In the genomic region with DNA sequence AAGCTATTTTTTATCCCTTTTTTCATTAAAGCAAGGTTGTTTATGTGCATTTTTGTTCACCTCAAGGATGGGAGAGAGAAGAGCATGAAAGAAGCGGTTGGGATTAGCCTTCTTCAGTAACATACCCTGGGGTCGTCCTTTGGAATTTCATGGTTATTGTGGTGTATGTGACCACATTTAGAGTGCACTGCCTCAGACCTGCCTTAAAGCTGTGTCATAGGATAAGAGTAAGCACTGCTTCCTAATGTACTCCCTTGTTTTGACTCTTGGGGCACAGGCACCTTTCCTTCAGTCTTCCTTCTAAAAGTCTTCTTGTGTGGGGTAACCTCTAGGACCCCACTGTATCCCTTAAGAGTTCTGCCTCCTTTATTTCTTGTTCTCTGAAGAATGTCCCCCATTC, we compare ENCODE assay signal across 23 cellular contexts. TPM values are rescaled to one million over a fixed set of nuclear protein-coding genes. Genes with fewer than 3 reads are reported as not detected.
DNase-seq lines count a peak whose midpoint lies in the region; ATAC-seq and TF ChIP-seq lines count a peak whose summit lies in the region.
"Had no signal": no experiment of that assay in that cellular context is flagged by ENCODE, and none has a peak within 500 bp of the region (broad histone marks: within the 10 kb centered on the region; RNA-seq: fewer than 3 reads in every experiment).

No MANE protein-coding gene starts in this region.

- H3K4me2 ChIP-seq in IMR-90 (ENCODE audit: low read depth, low read length): no peak overlapping the region
- no peak overlapping the region for H3K4me2 ChIP-seq in PC-3 (ENCODE audit: low read length)

- H3K79me2 ChIP-seq in PC-3 (ENCODE audit: low read length): peaks cover 70% of the 10 kb centered on the region

- H3K4me1 ChIP-seq in IMR-90 (ENCODE audit: control insufficient read depth, insufficient read depth, low read length) (peaks cover 2% of the 10 kb centered on the region; the same call in 1 of the 2 replicates), PC-3 (ENCODE audit: insufficient read depth, low read length) (0 out of 2 replicates have a peak, but pooled peaks cover under 1% of the 10 kb centered on the region)
- H3K4me1 ChIP-seq: breast epithelium had no signal

- WGBS in IMR-90 (ENCODE audit: extremely low coverage in 2 of 2, insufficient read length in 1 of 2), 2 experiments: 60% methylated on average over 1 of the region's 2 CpGs; no CpG with 5 or more reads in 1 of the 2 experiments

- no peak overlapping the region for H3K14ac ChIP-seq in IMR-90 (replicated peaks; ENCODE audit: low read depth, low read length)

- no peak for TF ChIP-seq RAD21 in IMR-90 (IDR thresholded peaks at IDR 0.05; ENCODE audit: low read length)

- no peak overlapping the region for H2BK120ac ChIP-seq in IMR-90 (ENCODE audit: low read depth, low read length)

- H3K27me3 ChIP-seq in IMR-90 (ENCODE audit: control insufficient read depth, insufficient read depth, low read length) (no peaks in the 10 kb centered on the region), PC-3 (ENCODE audit: low read length) (no peaks in the 10 kb centered on the region)
- H3K27me3 ChIP-seq: breast epithelium had no signal

- H3K27ac ChIP-seq in IMR-90 (ENCODE audit: insufficient read depth, low read length) (no peak overlapping the region), PC-3 (ENCODE audit: low read length) (no peak overlapping the region)
- H3K27ac ChIP-seq: breast epithelium, skin epidermis had no signal

- H3F3A ChIP-seq in PC-3 (ENCODE audit: low read length, unreplicated experiment): no peaks in the 10 kb centered on the region

- no peaks in the 10 kb centered on the region for H3K27me3 Mint-ChIP-seq in T-helper 17 cell
- H3K27me3 Mint-ChIP-seq: activated CD8-positive, alpha-beta memory T cell treated with anti-CD3 and anti-CD28 coated beads, Interleukin-2, amount 10 ng/mL, durations not matched to agents 7 days and 5 days; naive thymus-derived CD4-positive, alpha-beta T cell; stimulated activated memory B cell treated with anti-CD40 and anti-IgM and Interleukin-4, amounts not matched to agents 10 μg/mL and 1 μg/mL and 100 μg/mL, for 72 hours; T-cell had no signal

- H3K79me1 ChIP-seq in IMR-90 (ENCODE audit: low read depth in 1 of 2, low read length in 2 of 2): peaks cover 52 to 78% of the 10 kb centered on the region in 2 experiments

- in situ Hi-C loops in IMR-90 (cut with MboI; ENCODE audit: low sequenced_read_pairs): no loop called here

- no peak overlapping the region for H4K91ac ChIP-seq in IMR-90 (ENCODE audit: insufficient read depth, low read depth, low read length)

- ATAC-seq in IMR-90 (ENCODE audit: low read depth) (peak; percentile 32; the same call in 1 of the 2 replicates), GM21529 (IDR thresholded peaks at IDR 0.05; ENCODE audit: unreplicated experiment) (no peak), PC-3 (no peak), T-helper 17 cell (no peak)
- ATAC-seq: activated CD8-positive, alpha-beta memory T cell treated with anti-CD3 and anti-CD28 coated beads, Interleukin-2, amount 10 ng/mL, durations not matched to agents 7 days and 5 days; activated T-cell treated with anti-CD3 and anti-CD28 coated beads, Interleukin-2, amount 50 U/mL, for 4 hours; naive thymus-derived CD4-positive, alpha-beta T cell; stimulated activated memory B cell treated with anti-CD40 and anti-IgM and Interleukin-4, amounts not matched to agents 10 μg/mL and 1 μg/mL and 100 μg/mL, for 72 hours; T-cell had no signal

- H3K9me1 ChIP-seq in IMR-90 (ENCODE audit: insufficient read depth, low read length): peaks cover 12% of the 10 kb centered on the region

- no peak overlapping the region for H2BK15ac ChIP-seq in IMR-90 (ENCODE audit: low read depth, low read length)

- H3K4me3 Mint-ChIP-seq in T-helper 17 cell: no peak overlapping the region
- H3K4me3 Mint-ChIP-seq: activated CD8-positive, alpha-beta memory T cell treated with anti-CD3 and anti-CD28 coated beads, Interleukin-2, amount 10 ng/mL, durations not matched to agents 7 days and 5 days; activated T-cell treated with anti-CD3 and anti-CD28 coated beads, Interleukin-2, amount 50 U/mL, for 4 hours; mesothelial cell of epicardium; naive thymus-derived CD4-positive, alpha-beta T cell; stimulated activated memory B cell treated with anti-CD40 and anti-IgM and Interleukin-4, amounts not matched to agents 10 μg/mL and 1 μg/mL and 100 μg/mL, for 72 hours; T-cell had no signal

- CTCF ChIA-PET in IMR-90 (lab: Yijun Ruan, JAX): interaction anchor here (1.6 kb wide), 1 partner anchor 10 kb away, joined by 4 read pairs; no protein-coding TSS in a partner anchor
- CTCF ChIA-PET in PC-3 (lab: Charles Lee): no interaction called here

- H3K4me3 ChIP-seq in IMR-90 (ENCODE audit: insufficient read depth, low read depth, low read length) (no peak overlapping the region), PC-3 (ENCODE audit: low read length) (no peak overlapping the region)
- H3K4me3 ChIP-seq: breast epithelium, skin epidermis had no signal

- no peak overlapping the region for H3K27ac Mint-ChIP-seq in T-helper 17 cell
- H3K27ac Mint-ChIP-seq: activated CD8-positive, alpha-beta memory T cell treated with anti-CD3 and anti-CD28 coated beads, Interleukin-2, amount 10 ng/mL, durations not matched to agents 7 days and 5 days; mesothelial cell of epicardium; naive thymus-derived CD4-positive, alpha-beta T cell; T-cell had no signal

- no peak overlapping the region for H2BK20ac ChIP-seq in IMR-90 (ENCODE audit: low read depth, low read length)

- H2AFZ ChIP-seq in IMR-90 (replicated peaks; ENCODE audit: low read length, poor library complexity) (no peak overlapping the region), PC-3 (ENCODE audit: low read length) (no peak overlapping the region)

- TF ChIP-seq POLR2A in IMR-90 (IDR thresholded peaks at IDR 0.05; ENCODE audit: low read depth, low read length): no peak

- H2AK5ac ChIP-seq in IMR-90 (ENCODE audit: low read depth, low read length): no peak overlapping the region

- TF ChIP-seq CTCF in IMR-90 (conservative IDR thresholded peaks at IDR 0.05; ENCODE audit: low read depth, low read length) (no peak), PC-3 (conservative IDR thresholded peaks at IDR 0.05; ENCODE audit: low read depth, low read length) (no peak)

- dilution Hi-C loops in IMR-90 (cut with HindIII; ENCODE audit: low sequenced_read_pairs, unreplicated experiment): no loop called here

- no peaks in the 10 kb centered on the region for H3K9me3 ChIP-seq in IMR-90 (ENCODE audit: control insufficient read depth, insufficient read depth, low read length)
- no peaks in the 10 kb centered on the region for H3K9me3 ChIP-seq in PC-3 (ENCODE audit: low read length)
- H3K9me3 ChIP-seq in T-helper 17 cell (ENCODE audit: control insufficient read depth, low read length, poor library complexity, severe bottlenecking): no peaks in the 10 kb centered on the region
- H3K9me3 ChIP-seq: breast epithelium had no signal

- POLR2A ChIA-PET in IMR-90 (lab: Charles Lee; ENCODE audit: unreplicated experiment): no interaction called here
- POLR2A ChIA-PET in PC-3 (lab: Charles Lee; ENCODE audit: unreplicated experiment): no interaction called here

- H3K4ac ChIP-seq in IMR-90 (ENCODE audit: low read depth, low read length): no peak overlapping the region

- no peak overlapping the region for H3K9ac ChIP-seq in IMR-90 (ENCODE audit: low read depth, low read length)
- H3K9ac ChIP-seq in PC-3 (ENCODE audit: low read length): no peak overlapping the region

- no peaks in the 10 kb centered on the region for H3K9me2 ChIP-seq in PC-3 (replicated peaks; ENCODE audit: low read length)

- H4K8ac ChIP-seq in IMR-90 (ENCODE audit: low read depth in 2 of 2, low read length in 2 of 2): no peak overlapping the region

- peaks cover 21% of the 10 kb centered on the region for H3K4me1 Mint-ChIP-seq in T-helper 17 cell

- DNase-seq in IMR-90 (peak; percentile 47), astrocyte of the hippocampus (ENCODE audit: low read depth, low spot score) (peak; percentile 55), islet precursor cell (peak; percentile 78), PC-3 (no peak), T-helper 17 cell (no peak)
- no peak for DNase-seq in activated CD4-positive, alpha-beta T cell treated with anti-CD3 and anti-CD28 coated beads, Interleukin-2, amount 50 U/mL, for 48 hours
- DNase-seq: activated CD8-positive, alpha-beta memory T cell treated with anti-CD3 and anti-CD28 coated beads, Interleukin-2, amount 10 ng/mL, durations not matched to agents 7 days and 5 days; activated naive CD4-positive, alpha-beta T cell; activated T-cell treated with anti-CD3 and anti-CD28 coated beads, Interleukin-2, amount 50 U/mL, for 4 hours; HCEC 1CT; naive thymus-derived CD4-positive, alpha-beta T cell; NCI-H1048; NCI-H2107; NCI-H446; occipital lobe; RPMI8226; substantia nigra; T-cell had no signal

- peaks cover 4% of the 10 kb centered on the region for H3K36me3 Mint-ChIP-seq in T-helper 17 cell (ENCODE audit: low read depth)

- H3K36me3 ChIP-seq in IMR-90 (ENCODE audit: control insufficient read depth, insufficient read depth, low read length): peaks cover 12% of the 10 kb centered on the region
- H3K36me3 ChIP-seq in PC-3 (ENCODE audit: low read depth, low read length): peaks cover 29% of the 10 kb centered on the region; the same call in 1 of the 2 replicates
- H3K36me3 ChIP-seq: breast epithelium had no signal

- H4K20me1 ChIP-seq in IMR-90 (ENCODE audit: insufficient read depth, low read length) (peaks cover 58% of the 10 kb centered on the region), PC-3 (ENCODE audit: low read length) (no peaks in the 10 kb centered on the region)

- no peak overlapping the region for H4K5ac ChIP-seq in IMR-90 (ENCODE audit: low read depth, low read length)

- intact Hi-C loops in IMR-90 (cut with micrococcal nuclease): no loop called here
- intact Hi-C loops in PC-3 (cut with micrococcal nuclease): no loop called here

- no peak overlapping the region for H2BK5ac ChIP-seq in IMR-90 (ENCODE audit: low read depth, low read length, poor library complexity, severe bottlenecking)

- no peak overlapping the region for H3K23ac ChIP-seq in IMR-90 (ENCODE audit: low read depth, low read length)

- H3K56ac ChIP-seq in IMR-90 (ENCODE audit: extremely low read depth, insufficient read depth, low read length): no peak overlapping the region

- BruUV-seq in IMR-90 (replicated peaks; lab: Mats Ljungman, UMichigan) (no TSS peak), PC-3 (replicated peaks; lab: Mats Ljungman, UMichigan) (no TSS peak)

- no peak overlapping the region for H3K18ac ChIP-seq in IMR-90 (ENCODE audit: low read depth, low read length)

- H2AK9ac ChIP-seq in IMR-90 (replicated peaks; ENCODE audit: low read depth, low read length, poor library complexity): no peak overlapping the region

TF ChIP-seq in IMR-90, 13 proteins besides CTCF, POLR2A, EP300 and RAD21 (continues in another document):
- TF ChIP-seq CHD1 (IDR thresholded peaks at IDR 0.05; ENCODE audit: low read depth, low read length) (no peak), RCOR1 (IDR thresholded peaks at IDR 0.05; ENCODE audit: insufficient replicate concordance, low read length) (no peak), BHLHE40 (IDR thresholded peaks at IDR 0.05; ENCODE audit: low read depth, low read length) (no peak)

RNA-seq across cellular contexts. Expression of gene TNRC6A, which starts 28.9 kb away (rescaled TPM):
- 32.4 and 36.9 TPM in 2 replicates for total RNA-seq in IMR-90 (2012; rRNA removed)
- polyA plus RNA-seq in IMR-90 (2012; rRNA removed): 37.3 and 42.3 TPM in 2 replicates
- polyA plus RNA-seq in IMR-90 (2012; cell fraction: cytosol; rRNA removed): 15.0 and 15.5 TPM in 2 replicates
- 99.8 and 215 TPM in 2 replicates for polyA plus RNA-seq in IMR-90 (2012; cell fraction: nucleus; rRNA removed; ENCODE audit: low replicate concordance)
- total RNA-seq in PC-3 (2014; rRNA removed): 16.2 and 20.3 TPM in 2 replicates
- total RNA-seq in T-helper 17 cell: 10 to 100 TPM; 71.5 to 72.1 TPM

Comparison
In these comparisons a context has a peak if more than half of its experiments do, and no peak if none do; other contexts are left out.
1. DNase-seq: peak in IMR-90 (single experiment), astrocyte of the hippocampus (single experiment) and islet precursor cell (single experiment); none in PC-3 (single experiment), T-helper 17 cell (0 of 3) and activated CD4-positive, alpha-beta T cell treated with anti-CD3 and anti-CD28 coated beads, Interleukin-2, amount 50 U/mL, for 48 hours (0 of 2).